22 cellular contexts compared by ENCODE assay signal in genomic region chr7:36266683-36267082, GRCh38.
DNase-seq lines count a peak whose midpoint lies in the region; ATAC-seq, FAIRE-seq and TF ChIP-seq lines count a peak whose summit lies in the region.
"Had no signal": no experiment of that assay in that cellular context is flagged by ENCODE, and none has a peak within 500 bp of the region (broad histone marks: within the 10 kb centered on the region; RNA-seq: fewer than 3 reads in every experiment).

No MANE protein-coding gene starts in this region.

- no peak for TF ChIP-seq EP300 in HepG2 (IDR thresholded peaks at IDR 0.05; ENCODE audit: low read depth in 2 of 2, low read length in 2 of 2)
- TF ChIP-seq EP300 in HepG2 (CRISPR knock-in tag; IDR thresholded peaks at IDR 0.05; ENCODE audit: borderline replicate concordance): no peak

- H3K4me3 ChIP-seq in BLaER1 treated with 17β-estradiol and CSF1 and Interleukin-3, amounts not matched to agents 10 nM and 100 nM: no peak overlapping the region
- H3K4me3 ChIP-seq in PC-3 (ENCODE audit: low read length) (no peak overlapping the region), HepG2 (replicated peaks in 1 of 3; ENCODE audit: insufficient read depth in 1 of 3, low read depth in 2 of 3, low read length in 3 of 3) (no peak overlapping the region)

- in situ Hi-C loops in HepG2 (cut with HindIII; ENCODE audit: extremely low pct_ligation_motif_present, low pct_unique_long_range_greater_than_20kb): no loop called here

- H3K9ac ChIP-seq in BLaER1 treated with 17β-estradiol and CSF1 and Interleukin-3, amounts not matched to agents 10 nM and 100 nM: peak overlapping the region in 3 of 11 experiments; percentile 69 to 82 (median 76); a peak in 3 of 22 replicates
- H3K9ac ChIP-seq in PC-3 (ENCODE audit: low read length) (no peak overlapping the region), HepG2 (ENCODE audit: insufficient read depth, low read depth, low read length) (no peak overlapping the region)

- TF ChIP-seq POLR2A in HepG2 (IDR thresholded peaks at IDR 0.05; ENCODE audit: insufficient read depth in 1 of 2, low read depth in 2 of 2, low read length in 2 of 2): no peak

- ATAC-seq in PC-3 (peak; percentile 33; the same call in 1 of the 2 replicates), HepG2 (no peak)
- no peak for ATAC-seq in activated T-cell treated with anti-CD3 and anti-CD28 coated beads, Interleukin-2, amount 50 U/mL, for 72 hours (replicated peaks in 1 of 2)
- ATAC-seq: SK-N-SH treated with all-trans-retinoic acid at 6 μM for 48 hours, T-cell had no signal

- intact Hi-C loops in PC-3 (cut with micrococcal nuclease): no loop called here
- intact Hi-C loops in HepG2 (cut with micrococcal nuclease; ENCODE audit: unreplicated experiment): loop anchor here (1.0 kb wide), 1 partner anchor 8 kb away; no protein-coding TSS in a partner anchor

- POLR2A ChIA-PET in PC-3 (lab: Charles Lee; ENCODE audit: unreplicated experiment) (no interaction called here), HepG2 (lab: Yijun Ruan, JAX) (no interaction called here)

- 78% methylated on average over 3 of the region's 3 CpGs for WGBS in HepG2 (ENCODE audit: low lambda C conversion rate)

- TF ChIP-seq CTCF in PC-3 (conservative IDR thresholded peaks at IDR 0.05; ENCODE audit: low read depth, low read length) (no peak), HepG2 (CRISPR knock-in tag; IDR thresholded peaks at IDR 0.05) (no peak)

- peak overlapping the region in 5 of 11 experiments; percentile 80 to 97 (median 93); a peak in 8 of 22 replicates for H3K27ac ChIP-seq in BLaER1 treated with 17β-estradiol and CSF1 and Interleukin-3, amounts not matched to agents 10 nM and 100 nM
- H3K27ac ChIP-seq in PC-3 (ENCODE audit: low read length) (no peak overlapping the region), HepG2 (ENCODE audit: extremely low read length, insufficient read depth, low read length) (no peak overlapping the region)

- H3K27me3 Mint-ChIP-seq in activated T-cell treated with anti-CD3 and anti-CD28 coated beads, Interleukin-2, amount 50 U/mL, for 72 hours (ENCODE audit: low read depth): no peaks in the 10 kb centered on the region
- H3K27me3 Mint-ChIP-seq: CD4-positive, CD25-positive, alpha-beta regulatory T cell; T-cell had no signal

- FAIRE-seq in HepG2 (lab: Jason Lieb, UNC): no peak
- FAIRE-seq: GM12892, H1 had no signal

- H3K79me2 ChIP-seq in PC-3 (ENCODE audit: low read length): peaks cover 17% of the 10 kb centered on the region
- no peaks in the 10 kb centered on the region for H3K79me2 ChIP-seq in HepG2 (ENCODE audit: insufficient read depth, low read length)

- peaks cover 43 to 83% (median 52%) of the 10 kb centered on the region in 10 experiments for H3K4me1 ChIP-seq in BLaER1 treated with 17β-estradiol and CSF1 and Interleukin-3, amounts not matched to agents 10 nM and 100 nM
- peaks cover 15% of the 10 kb centered on the region for H3K4me1 ChIP-seq in PC-3 (ENCODE audit: insufficient read depth, low read length)
- peaks cover 55% of the 10 kb centered on the region for H3K4me1 ChIP-seq in HepG2 (ENCODE audit: insufficient read depth, low read length)

- peaks cover 0 to 37% (median 0%) of the 10 kb centered on the region in 11 experiments; a peak in 7 of 22 replicates for H3K36me3 ChIP-seq in BLaER1 treated with 17β-estradiol and CSF1 and Interleukin-3, amounts not matched to agents 10 nM and 100 nM
- H3K36me3 ChIP-seq in PC-3 (ENCODE audit: low read depth, low read length) (peaks cover 4% of the 10 kb centered on the region; the same call in 1 of the 2 replicates), HepG2 (replicated peaks in 1 of 2; ENCODE audit: control insufficient read depth in 1 of 2, insufficient read depth in 2 of 2, low read length in 2 of 2) (peaks cover 0 to 7% of the 10 kb centered on the region in 2 experiments; a peak in 1 of 5 replicates)

- H3K9me2 ChIP-seq in PC-3 (replicated peaks; ENCODE audit: low read length): no peaks in the 10 kb centered on the region

- peaks cover 2% of the 10 kb centered on the region for H3F3A ChIP-seq in PC-3 (ENCODE audit: low read length, unreplicated experiment)

- H3K27me3 ChIP-seq in BLaER1 treated with 17β-estradiol and CSF1 and Interleukin-3, amounts not matched to agents 10 nM and 100 nM: no peaks in the 10 kb centered on the region
- H3K27me3 ChIP-seq in PC-3 (ENCODE audit: low read length) (no peaks in the 10 kb centered on the region), HepG2 (ENCODE audit: control insufficient read depth in 1 of 2, insufficient read depth in 2 of 2, low read length in 2 of 2) (no peaks in the 10 kb centered on the region)

- TF ChIP-seq RAD21 in HepG2 (CRISPR knock-in tag; IDR thresholded peaks at IDR 0.05): no peak

- no peak overlapping the region for H2AFZ ChIP-seq in PC-3 (ENCODE audit: low read length)
- H2AFZ ChIP-seq in HepG2 (ENCODE audit: low read length): no peak overlapping the region

- peak overlapping the region in 9 of 11 experiments; percentile 26 to 92 (median 87); a peak in 17 of 22 replicates for H3K4me2 ChIP-seq in BLaER1 treated with 17β-estradiol and CSF1 and Interleukin-3, amounts not matched to agents 10 nM and 100 nM
- H3K4me2 ChIP-seq in PC-3 (ENCODE audit: low read length): no peak overlapping the region
- H3K4me2 ChIP-seq in HepG2 (ENCODE audit: low read depth, low read length): no peak overlapping the region

- peaks cover 0 to 12% (median 0%) of the 10 kb centered on the region in 11 experiments; a peak in 1 of 22 replicates for H3K9me3 ChIP-seq in BLaER1 treated with 17β-estradiol and CSF1 and Interleukin-3, amounts not matched to agents 10 nM and 100 nM (replicated peaks in 1 of 11)
- H3K9me3 ChIP-seq in PC-3 (ENCODE audit: low read length) (no peaks in the 10 kb centered on the region), HepG2 (ENCODE audit: low read length) (no peaks in the 10 kb centered on the region)

- H3K4me3 Mint-ChIP-seq in activated T-cell treated with anti-CD3 and anti-CD28 coated beads, Interleukin-2, amount 50 U/mL, for 72 hours: no peak overlapping the region
- H3K4me3 Mint-ChIP-seq: CD4-positive, CD25-positive, alpha-beta regulatory T cell; T-cell had no signal

- H3K4me1 Mint-ChIP-seq in activated T-cell treated with anti-CD3 and anti-CD28 coated beads, Interleukin-2, amount 50 U/mL, for 72 hours (ENCODE audit: low read depth): peaks cover 9% of the 10 kb centered on the region
- H3K4me1 Mint-ChIP-seq: CD4-positive, CD25-positive, alpha-beta regulatory T cell had no signal

- H3K36me3 Mint-ChIP-seq in activated T-cell treated with anti-CD3 and anti-CD28 coated beads, Interleukin-2, amount 50 U/mL, for 72 hours (ENCODE audit: insufficient read depth in 2 of 2): no peaks in the 10 kb centered on the region

- DNase-seq in NCI-H2029 (lab: John Stamatoyannopoulos, UW) (peak; percentile 44), PC-3 (peak; percentile 45), HepG2 (ENCODE audit: low spot score) (peak; percentile 48), midbrain (lab: John Stamatoyannopoulos, UW) (no peak), DMS 273 (lab: John Stamatoyannopoulos, UW; ENCODE audit: unreplicated experiment) (no peak)
- DNase-seq in activated T-cell treated with anti-CD3 and anti-CD28 coated beads, Interleukin-2, amount 50 U/mL, for 72 hours: no peak
- DNase-seq: ACHN; CD4-positive, CD25-positive, alpha-beta regulatory T cell; COR-L47; NCI-H1436; NCI-H1930; NCI-H226; NCI-H526; OCI-M1; RPMI8226; SHP77 treated with DMSO at 0.1 percent for 48 hours; T-cell; T1000 had no signal

- H4K20me1 ChIP-seq in BLaER1 treated with 17β-estradiol and CSF1 and Interleukin-3, amounts not matched to agents 10 nM and 100 nM: no peaks in the 10 kb centered on the region
- H4K20me1 ChIP-seq in PC-3 (ENCODE audit: low read length) (no peaks in the 10 kb centered on the region), HepG2 (ENCODE audit: insufficient read depth, low read length) (no peaks in the 10 kb centered on the region)

- no TSS peak for BruUV-seq in PC-3 (replicated peaks; lab: Mats Ljungman, UMichigan)
- no TSS peak for BruUV-seq in HepG2 (replicated peaks; lab: Mats Ljungman, UMichigan)

- CTCF ChIA-PET in PC-3 (lab: Charles Lee): no interaction called here
- CTCF ChIA-PET in HepG2 (lab: Yijun Ruan, JAX; ENCODE audit: low intra/inter-chr PET ratio, low total read pairs): no interaction called here

- H3K27ac Mint-ChIP-seq in activated T-cell treated with anti-CD3 and anti-CD28 coated beads, Interleukin-2, amount 50 U/mL, for 72 hours: no peak overlapping the region
- H3K27ac Mint-ChIP-seq: CD4-positive, CD25-positive, alpha-beta regulatory T cell; T-cell had no signal

- H3K9me3 Mint-ChIP-seq in activated T-cell treated with anti-CD3 and anti-CD28 coated beads, Interleukin-2, amount 50 U/mL, for 72 hours: no peaks in the 10 kb centered on the region
- H3K9me3 Mint-ChIP-seq: T-cell had no signal

TF ChIP-seq in HepG2, 621 proteins besides CTCF, POLR2A, EP300 and RAD21:
- no peak for TF ChIP-seq ONECUT2 (CRISPR knock-in tag; IDR thresholded peaks at IDR 0.05)
- TF ChIP-seq DPF2 (CRISPR knock-in tag; IDR thresholded peaks at IDR 0.05; ENCODE audit: borderline replicate concordance, low read depth): no peak
- no peak for TF ChIP-seq KDM5B (CRISPR knock-in tag; IDR thresholded peaks at IDR 0.05; ENCODE audit: borderline replicate concordance)
- TF ChIP-seq ZNF879 (CRISPR knock-in tag; IDR thresholded peaks at IDR 0.05): no peak
- peak; percentile 58; the same call in 1 of the 2 replicates for TF ChIP-seq ZNF7 (CRISPR knock-in tag; IDR thresholded peaks at IDR 0.05)
- TF ChIP-seq CEBPB (IDR thresholded peaks at IDR 0.05; ENCODE audit: borderline replicate concordance, low read depth, low read length): no peak
- TF ChIP-seq SOX13 (IDR thresholded peaks at IDR 0.05): no peak
- peak in 1 of 2 experiments; percentile 55; a peak in 2 of 4 replicates for TF ChIP-seq SOX13 (CRISPR knock-in tag; conservative IDR thresholded peaks at IDR 0.05 in 1 of 2, IDR thresholded peaks at IDR 0.05 in 1 of 2)
- no peak for TF ChIP-seq KDM6A (CRISPR knock-in tag; IDR thresholded peaks at IDR 0.05; ENCODE audit: low read depth)
- peak; percentile 74; the same call in 1 of the 2 replicates for TF ChIP-seq ZNF24 (IDR thresholded peaks at IDR 0.05)
- no peak for TF ChIP-seq TOE1 (CRISPR knock-in tag; IDR thresholded peaks at IDR 0.05)
- TF ChIP-seq HDAC2 (CRISPR knock-in tag; IDR thresholded peaks at IDR 0.05): no peak
- TF ChIP-seq DMAP1 (CRISPR knock-in tag; IDR thresholded peaks at IDR 0.05): no peak
- no peak for TF ChIP-seq TRIM24 (CRISPR knock-in tag; IDR thresholded peaks at IDR 0.05)
- TF ChIP-seq U2AF1 (optimal IDR thresholded peaks at IDR 0.05; ENCODE audit: low read depth, low read length): no peak
- no peak for TF ChIP-seq NCOR1 (IDR thresholded peaks at IDR 0.05; ENCODE audit: borderline replicate concordance, low read length)
- no peak for TF ChIP-seq GATA4 (IDR thresholded peaks at IDR 0.05; ENCODE audit: borderline replicate concordance, low read depth)
- 0 out of 2 replicates have a peak, but pooled peaks have one; percentile 18 for TF ChIP-seq HNF4A (CRISPR knock-in tag; IDR thresholded peaks at IDR 0.05)
TF ChIP-seq in HepG2: peak in this region for 4.

Comparison
In these comparisons a context has a peak if more than half of its experiments do, and no peak if none do; other contexts are left out.
1. H3K4me2 ChIP-seq: peak in BLaER1 treated with 17β-estradiol and CSF1 and Interleukin-3, amounts not matched to agents 10 nM and 100 nM (9 of 11); none in PC-3 (single experiment) and HepG2 (single experiment).
2. DNase-seq: peak in NCI-H2029 (single experiment), PC-3 (single experiment) and HepG2 (single experiment); none in midbrain (single experiment), DMS 273 (single experiment) and activated T-cell treated with anti-CD3 and anti-CD28 coated beads, Interleukin-2, amount 50 U/mL, for 72 hours (0 of 2).